Comparison of ENCODE assay signal across 25 cellular contexts in the genomic region with DNA sequence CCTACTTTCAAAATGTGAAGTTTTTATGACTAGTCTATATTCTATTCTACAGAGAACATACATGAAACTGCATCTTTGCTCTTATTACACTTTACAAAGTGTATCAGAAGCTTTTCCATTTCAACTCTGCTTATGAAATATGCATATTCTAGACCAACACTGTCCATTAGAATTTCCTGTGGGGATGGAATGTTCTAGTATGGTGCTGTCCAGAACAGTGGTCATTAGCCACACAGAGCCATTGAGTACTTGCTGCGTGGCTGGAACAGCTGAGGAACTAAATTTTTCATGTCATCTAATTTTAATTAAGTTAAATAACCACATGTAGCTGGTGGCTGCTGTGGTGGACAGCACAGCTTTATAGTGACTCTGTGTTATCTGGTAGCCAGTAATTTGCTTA.
"Had no signal": no experiment of that assay in that cellular context is flagged by ENCODE, and none has a peak within 500 bp of the region (broad histone marks: within the 10 kb centered on the region; RNA-seq: fewer than 3 reads in every experiment).

No MANE protein-coding gene starts in this region.

- H3K36me3 ChIP-seq: lower lobe of right lung, pancreas, prostate gland, right lobe of liver, stomach, thoracic aorta, tibial artery, upper lobe of right lung had no signal

- H3K4me1 ChIP-seq: pancreas, prostate gland, right lobe of liver, tibial artery had no signal

- ATAC-seq: lower lobe of right lung; naive thymus-derived CD4-positive, alpha-beta T cell; natural killer cell treated with Interleukin-12 subunit alpha and Interleukin-12 subunit beta and Interleukin-15 and Interleukin-18, amount 100 ng/mL, for 72 hours; pancreas; right lobe of liver; stimulated activated naive CD8-positive, alpha-beta T cell treated with anti-CD3 and anti-CD28 coated beads, Interleukin-15, Interleukin-2, amounts not matched to agents 100 U/mL and 50 U/mL, for 24 hours; upper lobe of right lung had no signal

- FAIRE-seq: pancreas, urothelium cell line had no signal

- DNase-seq: glutamatergic neuron; islet precursor cell; lower lobe of right lung; mesendoderm; naive thymus-derived CD4-positive, alpha-beta T cell; pancreas; posterior cingulate gyrus; retina; right lobe of liver; stimulated activated CD4-positive, alpha-beta T cell treated with anti-CD3 and anti-CD28 coated beads, Interleukin-12 subunit alpha, Interleukin-12 subunit beta, amount 100 ng/mL, for 4 hours; stimulated activated CD4-positive, alpha-beta T cell treated with anti-CD3 and anti-CD28 coated beads, Interleukin-15, amount 100 ng/mL, for 24 hours; stimulated activated CD4-positive, alpha-beta T cell treated with anti-CD3 and anti-CD28 coated beads, Interleukin-2, amount 100 ng/mL, for 24 hours; stimulated activated CD4-positive, alpha-beta T cell treated with anti-CD3 and anti-CD28 coated beads, Interleukin-4, amount 100 ng/mL, for 1 hour; stimulated activated naive B cell treated with anti-CD40 and anti-IgM and Interleukin-4, amounts not matched to agents 10 μg/mL and 1 μg/mL and 100 μg/mL, for 72 hours; stimulated activated naive CD8-positive, alpha-beta T cell treated with anti-CD3 and anti-CD28 coated beads, Interleukin-15, Interleukin-2, amounts not matched to agents 100 U/mL and 50 U/mL, for 24 hours; stomach; tibial artery; trophoblast cell; upper lobe of right lung had no signal

- H3K4me3 Mint-ChIP-seq: mesothelial cell of epicardium; naive thymus-derived CD4-positive, alpha-beta T cell; natural killer cell treated with Interleukin-12 subunit alpha and Interleukin-12 subunit beta and Interleukin-15 and Interleukin-18, amount 100 ng/mL, for 72 hours; stimulated activated naive B cell treated with anti-CD40 and anti-IgM and Interleukin-4, amounts not matched to agents 10 μg/mL and 1 μg/mL and 100 μg/mL, for 72 hours had no signal

- H3K36me3 Mint-ChIP-seq: mesothelial cell of epicardium; naive thymus-derived CD4-positive, alpha-beta T cell; natural killer cell treated with Interleukin-12 subunit alpha and Interleukin-12 subunit beta and Interleukin-15 and Interleukin-18, amount 100 ng/mL, for 72 hours; stimulated activated naive B cell treated with anti-CD40 and anti-IgM and Interleukin-4, amounts not matched to agents 10 μg/mL and 1 μg/mL and 100 μg/mL, for 72 hours had no signal

- H3K9me3 ChIP-seq: lower lobe of right lung, pancreas, prostate gland, right lobe of liver, stomach, thoracic aorta, tibial artery, upper lobe of right lung had no signal

- H3K4me3 ChIP-seq: lower lobe of right lung, pancreas, prostate gland, right lobe of liver, skin epidermis, stomach, thoracic aorta, tibial artery, upper lobe of right lung had no signal

- H3K27ac ChIP-seq: lower lobe of right lung, pancreas, prostate gland, right lobe of liver, skin epidermis, stomach, thoracic aorta, tibial artery, upper lobe of right lung had no signal

- H3K4me1 Mint-ChIP-seq: naive thymus-derived CD4-positive, alpha-beta T cell; stimulated activated naive B cell treated with anti-CD40 and anti-IgM and Interleukin-4, amounts not matched to agents 10 μg/mL and 1 μg/mL and 100 μg/mL, for 72 hours had no signal

- H3K27me3 ChIP-seq: right lobe of liver, stomach, tibial artery, upper lobe of right lung had no signal

- H3K27ac Mint-ChIP-seq: mesothelial cell of epicardium; naive thymus-derived CD4-positive, alpha-beta T cell; natural killer cell treated with Interleukin-12 subunit alpha and Interleukin-12 subunit beta and Interleukin-15 and Interleukin-18, amount 100 ng/mL, for 72 hours; stimulated activated naive B cell treated with anti-CD40 and anti-IgM and Interleukin-4, amounts not matched to agents 10 μg/mL and 1 μg/mL and 100 μg/mL, for 72 hours had no signal

- H3K9me3 Mint-ChIP-seq: mesothelial cell of epicardium; natural killer cell treated with Interleukin-12 subunit alpha and Interleukin-12 subunit beta and Interleukin-15 and Interleukin-18, amount 100 ng/mL, for 72 hours; stimulated activated naive B cell treated with anti-CD40 and anti-IgM and Interleukin-4, amounts not matched to agents 10 μg/mL and 1 μg/mL and 100 μg/mL, for 72 hours had no signal
